In genomic region chr18:8901019-8901418, GRCh38 we compare ENCODE assay signal across 23 cellular contexts.
"Had no signal": no experiment of that assay in that cellular context is flagged by ENCODE, and none has a peak within 500 bp of the region (broad histone marks: within the 10 kb centered on the region; RNA-seq: fewer than 3 reads in every experiment).

No MANE protein-coding gene starts in this region.

- H3K36me3 Mint-ChIP-seq: activated naive CD4-positive, alpha-beta T cell treated with anti-CD3 and anti-CD28 coated beads, Interleukin-2, amount 50 U/mL, for 72 hours; immature natural killer cell had no signal

- H3K27ac ChIP-seq: ascending aorta, brain microvascular endothelial cell, lower lobe of right lung, sigmoid colon, transverse colon, WERI-Rb-1 had no signal

- H3K27me3 ChIP-seq: ascending aorta, brain microvascular endothelial cell, sigmoid colon, transverse colon had no signal

- H3K27ac Mint-ChIP-seq: activated CD8-positive, alpha-beta T cell treated with anti-CD3 and anti-CD28 coated beads, Interleukin-2, amount 10 ng/mL, durations not matched to agents 7 days and 5 days; activated naive CD4-positive, alpha-beta T cell treated with anti-CD3 and anti-CD28 coated beads, Interleukin-2, amount 50 U/mL, for 72 hours; activated T-helper 1 cell treated with anti-CD3 and anti-CD28 coated beads, Interleukin-12 subunit alpha, Interleukin-12 subunit beta, Interleukin-2, Interleukin-4 antibody, amounts not matched to agents 30 ng/mL and 10 ng/mL and 1 ng/mL, durations not matched to agents 14 hours and 24 hours and 36 hours; immature natural killer cell; stimulated activated naive B cell treated with anti-CD40 and anti-IgM and Interleukin-4, amounts not matched to agents 10 μg/mL and 1 μg/mL and 100 μg/mL, for 72 hours had no signal

- DNase-seq: activated CD4-positive, alpha-beta T cell treated with anti-CD3 and anti-CD28 coated beads for 1 hour; activated CD4-positive, alpha-beta T cell treated with anti-CD3 and anti-CD28 coated beads, Interleukin-2, amount 50 U/mL, for 1 hour; activated CD8-positive, alpha-beta T cell treated with anti-CD3 and anti-CD28 coated beads, Interleukin-2, amount 10 ng/mL, durations not matched to agents 7 days and 5 days; brain microvascular endothelial cell; central memory CD4-positive, alpha-beta T cell; dermis blood vessel endothelial cell; effector CD8-positive, alpha-beta T cell; foreskin melanocyte; immature natural killer cell; lower lobe of right lung; naive B cell; occipital lobe; posterior cingulate gyrus; sigmoid colon; stimulated activated CD4-positive, alpha-beta T cell treated with anti-CD3 and anti-CD28 coated beads, Interleukin-2, amount 100 ng/mL, for 48 hours; stimulated activated CD8-positive, alpha-beta memory T cell treated with anti-CD3 and anti-CD28 coated beads, Interleukin-4, amount 100 ng/mL, for 48 hours; stimulated activated naive B cell treated with anti-CD40 and anti-IgM and Interleukin-4, amounts not matched to agents 10 μg/mL and 1 μg/mL and 100 μg/mL, for 72 hours; transverse colon; WERI-Rb-1 had no signal

- H3K4me3 ChIP-seq: ascending aorta, lower lobe of right lung, sigmoid colon, transverse colon had no signal

- H3K4me1 ChIP-seq: ascending aorta, lower lobe of right lung, sigmoid colon, transverse colon had no signal

- H3K4me1 Mint-ChIP-seq: immature natural killer cell had no signal

- ATAC-seq: activated CD8-positive, alpha-beta T cell treated with anti-CD3 and anti-CD28 coated beads, Interleukin-2, amount 10 ng/mL, durations not matched to agents 7 days and 5 days; activated naive CD4-positive, alpha-beta T cell treated with anti-CD3 and anti-CD28 coated beads, Interleukin-2, amount 50 U/mL, for 72 hours; left lobe of liver; lower lobe of right lung; stimulated activated naive B cell treated with anti-CD40 and anti-IgM and Interleukin-4, amounts not matched to agents 10 μg/mL and 1 μg/mL and 100 μg/mL, for 72 hours had no signal

- H3K9me3 ChIP-seq: lower lobe of right lung, transverse colon had no signal

- H3K27me3 Mint-ChIP-seq: stimulated activated naive B cell treated with anti-CD40 and anti-IgM and Interleukin-4, amounts not matched to agents 10 μg/mL and 1 μg/mL and 100 μg/mL, for 72 hours had no signal

- H3K4me3 Mint-ChIP-seq: activated CD8-positive, alpha-beta T cell treated with anti-CD3 and anti-CD28 coated beads, Interleukin-2, amount 10 ng/mL, durations not matched to agents 7 days and 5 days; activated T-helper 1 cell treated with anti-CD3 and anti-CD28 coated beads, Interleukin-12 subunit alpha, Interleukin-12 subunit beta, Interleukin-2, Interleukin-4 antibody, amounts not matched to agents 30 ng/mL and 10 ng/mL and 1 ng/mL, durations not matched to agents 14 hours and 24 hours and 36 hours; immature natural killer cell; stimulated activated naive B cell treated with anti-CD40 and anti-IgM and Interleukin-4, amounts not matched to agents 10 μg/mL and 1 μg/mL and 100 μg/mL, for 72 hours had no signal

- H3K36me3 ChIP-seq: ascending aorta, brain microvascular endothelial cell, lower lobe of right lung, sigmoid colon, transverse colon, WERI-Rb-1 had no signal
